Comparison of ENCODE assay signal across 13 cellular contexts in the genomic region with DNA sequence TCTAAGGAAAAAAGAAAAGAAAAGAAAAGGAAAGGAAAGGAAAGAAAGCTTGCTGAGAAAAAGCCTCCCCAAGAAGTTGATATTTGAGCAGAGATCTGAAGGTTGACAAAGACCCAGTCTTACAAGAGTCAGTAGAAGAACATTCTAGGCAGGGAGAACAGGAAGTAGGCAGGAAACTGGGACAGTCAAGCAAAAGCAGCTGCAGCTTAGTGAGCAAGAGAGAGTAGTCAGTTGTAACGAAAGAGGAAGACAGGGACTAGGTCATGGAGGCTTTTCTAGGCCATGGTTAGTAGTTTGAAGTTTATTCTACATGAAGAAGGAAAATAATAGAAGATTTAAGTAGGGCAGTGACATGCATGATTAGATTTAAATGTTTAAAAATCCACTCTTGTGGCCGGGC. TPM values are rescaled to one million over a fixed set of nuclear protein-coding genes. Genes with fewer than 3 reads are reported as not detected.
DNase-seq lines count a peak whose midpoint lies in the region; ATAC-seq and TF ChIP-seq lines count a peak whose summit lies in the region.
"Had no signal": no experiment of that assay in that cellular context is flagged by ENCODE, and none has a peak within 500 bp of the region (broad histone marks: within the 10 kb centered on the region; RNA-seq: fewer than 3 reads in every experiment).

No MANE protein-coding gene starts in this region.

- peaks cover 0 to 6% (median 0%) of the 10 kb centered on the region in 11 experiments; a peak in 1 of 22 replicates for H3K36me3 ChIP-seq in BLaER1 treated with 17β-estradiol and CSF1 and Interleukin-3, amounts not matched to agents 10 nM and 100 nM
- H3K36me3 ChIP-seq: WERI-Rb-1 had no signal

- H3K9ac ChIP-seq in BLaER1 treated with 17β-estradiol and CSF1 and Interleukin-3, amounts not matched to agents 10 nM and 100 nM, result peak overlapping the region in 9 of 11 experiments; percentile 16 to 67 (median 54); a peak in 14 of 22 replicates

- H3K4me3 Mint-ChIP-seq in T-cell, result peak overlapping the region in 1 of 3 donors; percentile 65
- H3K4me3 Mint-ChIP-seq in endothelial cell (ENCODE audit: unreplicated experiment), result no peak overlapping the region

- H3K27ac Mint-ChIP-seq in T-cell (peak overlapping the region; percentile 89 to 91), endothelial cell (ENCODE audit: unreplicated experiment) (peak overlapping the region; percentile 33)

- H3K4me1 Mint-ChIP-seq in T-cell (peaks cover 55 to 81% (median 66%) of the 10 kb centered on the region in 3 donors), endothelial cell (ENCODE audit: unreplicated experiment) (peaks cover 22% of the 10 kb centered on the region)

- DNase-seq in HL-60 (ENCODE audit: low read depth in 1 of 2, low spot score in 1 of 2) (peak; percentile 68 to 70), T-cell (peak in 1 of 34 experiments; percentile 10), endothelial cell (ENCODE audit: low spot score) (no peak), NCI-H226 (no peak), kidney tubule cell (ENCODE audit: low spot score) (no peak)
- DNase-seq: foreskin fibroblast, NCI-H2081 treated with DMSO at 0.1 percent for 48 hours, WERI-Rb-1 had no signal

- peak overlapping the region; percentile 49 to 72 (median 68) for H3K4me2 ChIP-seq in BLaER1 treated with 17β-estradiol and CSF1 and Interleukin-3, amounts not matched to agents 10 nM and 100 nM

- ATAC-seq in T-cell (replicated peaks in 1 of 4) (peak; percentile 39 to 71 (median 52)), HG03097 (IDR thresholded peaks at IDR 0.05; ENCODE audit: low FRiP score, unreplicated experiment) (no peak), GM18909 (IDR thresholded peaks at IDR 0.05; ENCODE audit: poor library complexity, unreplicated experiment) (no peak)

- no peaks in the 10 kb centered on the region for H3K27me3 Mint-ChIP-seq in T-cell
- peaks cover 4% of the 10 kb centered on the region for H3K27me3 Mint-ChIP-seq in endothelial cell (ENCODE audit: unreplicated experiment)

- peaks cover 36 to 73% (median 60%) of the 10 kb centered on the region in 10 experiments for H3K4me1 ChIP-seq in BLaER1 treated with 17β-estradiol and CSF1 and Interleukin-3, amounts not matched to agents 10 nM and 100 nM

- CTCF ChIA-PET in T-cell (lab: Charles Lee), result interaction anchor here in 1 of 2 donors (0.6 kb wide), 1 partner anchor 100 kb away, joined by 3 read pairs; no protein-coding TSS in a partner anchor

- H3K36me3 Mint-ChIP-seq in T-cell, result no peaks in the 10 kb centered on the region
- peaks cover 4% of the 10 kb centered on the region for H3K36me3 Mint-ChIP-seq in endothelial cell (ENCODE audit: low read depth, unreplicated experiment)

- H3K9me3 ChIP-seq in BLaER1 treated with 17β-estradiol and CSF1 and Interleukin-3, amounts not matched to agents 10 nM and 100 nM (replicated peaks in 1 of 11), result peaks cover 0 to 37% (median 28%) of the 10 kb centered on the region in 11 experiments; a peak in 20 of 22 replicates

- no peak overlapping the region for H3K4me3 ChIP-seq in BLaER1 treated with 17β-estradiol and CSF1 and Interleukin-3, amounts not matched to agents 10 nM and 100 nM
- no peak overlapping the region for H3K4me3 ChIP-seq in HL-60 (replicated peaks; ENCODE audit: insufficient read depth, low read length)
- H3K4me3 ChIP-seq: coronary artery had no signal

- H3K27me3 ChIP-seq in BLaER1 treated with 17β-estradiol and CSF1 and Interleukin-3, amounts not matched to agents 10 nM and 100 nM, result no peaks in the 10 kb centered on the region
- H3K27me3 ChIP-seq in HL-60 (ENCODE audit: insufficient read depth, poor library complexity, severe bottlenecking), result no peaks in the 10 kb centered on the region

- H3K27ac ChIP-seq in BLaER1 treated with 17β-estradiol and CSF1 and Interleukin-3, amounts not matched to agents 10 nM and 100 nM, result peak overlapping the region; percentile 27 to 84 (median 78); a peak in 21 of 22 replicates
- peak overlapping the region; percentile 60 for H3K27ac ChIP-seq in HL-60 (replicated peaks)
- H3K27ac ChIP-seq: coronary artery, WERI-Rb-1 had no signal

- TF ChIP-seq CTCF in HL-60 (IDR thresholded peaks at IDR 0.05; ENCODE audit: insufficient read depth, low read length) (no peak), endothelial cell (IDR thresholded peaks at IDR 0.05; ENCODE audit: unreplicated experiment) (no peak)

- H4K20me1 ChIP-seq in BLaER1 treated with 17β-estradiol and CSF1 and Interleukin-3, amounts not matched to agents 10 nM and 100 nM, result no peaks in the 10 kb centered on the region

- no peaks in the 10 kb centered on the region for H3K9me3 Mint-ChIP-seq in T-cell
- H3K9me3 Mint-ChIP-seq in endothelial cell (ENCODE audit: unreplicated experiment), result no peaks in the 10 kb centered on the region

- POLR2A ChIA-PET in T-cell (lab: Charles Lee), result no interaction called here

RNA-seq across cellular contexts. Expression of a gene that starts 31.8 kb away (rescaled TPM):
- total RNA-seq in T-cell (10 to 100 TPM; 34.8 to 54.7 (median 52.5) TPM), endothelial cell (ENCODE audit: unreplicated experiment) (46.1 TPM)
- total RNA-seq: RPMI7951 had no signal

RNA-seq across cellular contexts. Expression of a gene that starts 48.1 kb away (rescaled TPM):
- 100 to 1,000 TPM in 3 of 5 donors, 10 to 100 TPM in 2; 83.3 to 145 (median 101) TPM for total RNA-seq in T-cell
- 50.9 TPM for total RNA-seq in endothelial cell (ENCODE audit: unreplicated experiment)

Comparison
In these comparisons a context has a peak if more than half of its experiments do, and no peak if none do; other contexts are left out.
1. DNase-seq: peak in HL-60 (2 of 2); none in endothelial cell (single experiment), NCI-H226 (single experiment) and kidney tubule cell (single experiment).
2. ATAC-seq: peak in T-cell (4 of 4); none in HG03097 (single experiment) and GM18909 (single experiment).